In genomic region chr10:42977032-42977416, GRCh38 we compare ENCODE assay signal across 14 cellular contexts.
"Had no signal": no experiment of that assay in that cellular context is flagged by ENCODE, and none has a peak within 500 bp of the region (broad histone marks: within the 10 kb centered on the region; RNA-seq: fewer than 3 reads in every experiment).

No MANE protein-coding gene starts in this region.

- H3K36me3 Mint-ChIP-seq: activated naive CD4-positive, alpha-beta T cell treated with anti-CD3 and anti-CD28 coated beads, Interleukin-2, amount 10 ng/mL, durations not matched to agents 7 days and 5 days; brain; naive thymus-derived CD8-positive, alpha-beta T cell had no signal

- H3K27ac Mint-ChIP-seq: activated CD4-positive, alpha-beta T cell treated with anti-CD3 and anti-CD28 coated beads, Interleukin-2, amount 10 ng/mL, durations not matched to agents 7 days and 5 days; activated naive CD4-positive, alpha-beta T cell treated with anti-CD3 and anti-CD28 coated beads, Interleukin-2, amount 10 ng/mL, durations not matched to agents 7 days and 5 days; activated T-helper 2 cell treated with anti-CD3 and anti-CD28 coated beads, Interferon-gamma antibody, Interleukin-2, Interleukin-4, amounts not matched to agents 10 μg/mL and 5 μg/mL and 100 μg/mL, durations not matched to agents 14 hours and 24 hours and 36 hours; brain; naive thymus-derived CD8-positive, alpha-beta T cell; T-helper 2 cell treated with Interferon-gamma antibody and Interleukin-4, amounts not matched to agents 5 μg/mL and 100 μg/mL, for 36 hours had no signal

- H3K4me1 Mint-ChIP-seq: brain; naive thymus-derived CD8-positive, alpha-beta T cell had no signal

- H3K27me3 Mint-ChIP-seq: activated CD4-positive, alpha-beta T cell treated with anti-CD3 and anti-CD28 coated beads, Interleukin-2, amount 10 ng/mL, durations not matched to agents 7 days and 5 days; activated naive CD4-positive, alpha-beta T cell treated with anti-CD3 and anti-CD28 coated beads, Interleukin-2, amount 10 ng/mL, durations not matched to agents 7 days and 5 days had no signal

- DNase-seq: activated CD4-positive, alpha-beta T cell treated with anti-CD3 and anti-CD28 coated beads, Interleukin-2, amount 10 ng/mL, durations not matched to agents 7 days and 5 days; activated naive CD4-positive, alpha-beta T cell treated with anti-CD3 and anti-CD28 coated beads, Interleukin-2, amount 10 ng/mL, durations not matched to agents 7 days and 5 days; amygdala; effector memory CD4-positive, alpha-beta T cell; nucleus accumbens; stimulated activated CD4-positive, alpha-beta T cell treated with anti-CD3 and anti-CD28 coated beads, Interleukin-2, amount 100 ng/mL, for 48 hours; SW 1271; thyroid gland had no signal

- H3K9me3 Mint-ChIP-seq: activated CD4-positive, alpha-beta T cell treated with anti-CD3 and anti-CD28 coated beads, Interleukin-2, amount 10 ng/mL, durations not matched to agents 7 days and 5 days; activated naive CD4-positive, alpha-beta T cell treated with anti-CD3 and anti-CD28 coated beads, Interleukin-2, amount 10 ng/mL, durations not matched to agents 7 days and 5 days; activated T-helper 2 cell treated with anti-CD3 and anti-CD28 coated beads, Interferon-gamma antibody, Interleukin-2, Interleukin-4, amounts not matched to agents 10 μg/mL and 5 μg/mL and 100 μg/mL, durations not matched to agents 14 hours and 24 hours and 36 hours; brain; naive thymus-derived CD8-positive, alpha-beta T cell; T-helper 2 cell treated with Interferon-gamma antibody and Interleukin-4, amounts not matched to agents 5 μg/mL and 100 μg/mL, for 36 hours had no signal

- ATAC-seq: left cardiac atrium; mucosa of descending colon; naive thymus-derived CD8-positive, alpha-beta T cell had no signal

- H3K4me3 Mint-ChIP-seq: activated CD4-positive, alpha-beta T cell treated with anti-CD3 and anti-CD28 coated beads, Interleukin-2, amount 10 ng/mL, durations not matched to agents 7 days and 5 days; activated naive CD4-positive, alpha-beta T cell treated with anti-CD3 and anti-CD28 coated beads, Interleukin-2, amount 10 ng/mL, durations not matched to agents 7 days and 5 days; brain; naive thymus-derived CD8-positive, alpha-beta T cell; T-helper 2 cell treated with Interferon-gamma antibody and Interleukin-4, amounts not matched to agents 5 μg/mL and 100 μg/mL, for 36 hours had no signal
